11 cellular contexts compared by ENCODE assay signal in genomic region chr2:10446631-10447030, GRCh38. TPM values are rescaled to one million over a fixed set of nuclear protein-coding genes. Genes with fewer than 3 reads are reported as not detected.
DNase-seq lines count a peak whose midpoint lies in the region; FAIRE-seq and TF ChIP-seq lines count a peak whose summit lies in the region.
"Had no signal": no experiment of that assay in that cellular context is flagged by ENCODE, and none has a peak within 500 bp of the region (broad histone marks: within the 10 kb centered on the region; RNA-seq: fewer than 3 reads in every experiment).

No MANE protein-coding gene starts in this region.

- H3K27me3 Mint-ChIP-seq in activated naive CD4-positive, alpha-beta T cell treated with anti-CD3 and anti-CD28 coated beads, Interleukin-2, amount 50 U/mL, for 24 hours = no peaks in the 10 kb centered on the region
- no peaks in the 10 kb centered on the region for H3K27me3 Mint-ChIP-seq in activated CD4-positive, alpha-beta memory T cell treated with anti-CD3 and anti-CD28 coated beads for 36 hours

- no peak for FAIRE-seq in kidney (lab: Jason Lieb, UNC)

- peak overlapping the region in 1 of 2 donors; percentile 14 for H3K9ac ChIP-seq in kidney (ENCODE audit: low read length in 2 of 2)

- H3K27ac Mint-ChIP-seq in activated naive CD4-positive, alpha-beta T cell treated with anti-CD3 and anti-CD28 coated beads, Interleukin-2, amount 50 U/mL, for 24 hours = peak overlapping the region; percentile 35
- peak overlapping the region; percentile 71 for H3K27ac Mint-ChIP-seq in activated CD4-positive, alpha-beta memory T cell treated with anti-CD3 and anti-CD28 coated beads for 36 hours

- DNase-seq in activated naive CD4-positive, alpha-beta T cell (lab: John Stamatoyannopoulos, UW) = no peak
- no peak for DNase-seq in activated CD4-positive, alpha-beta memory T cell treated with anti-CD3 and anti-CD28 coated beads for 36 hours
- DNase-seq in kidney (no peak), transverse colon (no peak), iPS-NIHi11 (ENCODE audit: low spot score) (no peak), AG20443 (ENCODE audit: low spot score) (no peak), SKM-1 (lab: John Stamatoyannopoulos, UW; ENCODE audit: unreplicated experiment) (no peak)
- DNase-seq: cerebellar nuclear complex, NCI-H526 treated with DMSO at 0.1 percent for 48 hours, right cardiac atrium had no signal

- H3K9me3 Mint-ChIP-seq in activated naive CD4-positive, alpha-beta T cell treated with anti-CD3 and anti-CD28 coated beads, Interleukin-2, amount 50 U/mL, for 24 hours = no peaks in the 10 kb centered on the region
- no peaks in the 10 kb centered on the region for H3K9me3 Mint-ChIP-seq in activated CD4-positive, alpha-beta memory T cell treated with anti-CD3 and anti-CD28 coated beads for 36 hours

- CTCF ChIA-PET in activated CD4-positive, alpha-beta memory T cell treated with anti-CD3 and anti-CD28 coated beads for 36 hours (lab: Charles Lee) = interaction anchor here (1.0 to 5.2 kb wide), 5 partner anchors 12 to 399 kb away, joined by 3 to 44 read pairs (median 5); no protein-coding TSS in a partner anchor

- H3K9me3 ChIP-seq in kidney (ENCODE audit: control insufficient read depth in 1 of 2, low read length in 2 of 2) (no peaks in the 10 kb centered on the region), transverse colon (no peaks in the 10 kb centered on the region)

- peaks cover 53% of the 10 kb centered on the region for H3K4me1 Mint-ChIP-seq in activated naive CD4-positive, alpha-beta T cell treated with anti-CD3 and anti-CD28 coated beads, Interleukin-2, amount 50 U/mL, for 24 hours
- peaks cover 63% of the 10 kb centered on the region for H3K4me1 Mint-ChIP-seq in activated CD4-positive, alpha-beta memory T cell treated with anti-CD3 and anti-CD28 coated beads for 36 hours (ENCODE audit: low read depth)

- intact Hi-C loops in activated CD4-positive, alpha-beta memory T cell treated with anti-CD3 and anti-CD28 coated beads for 36 hours (cut with micrococcal nuclease) = loop anchor here (5.0 to 10.0 kb wide), 2 partner anchors 346 to 662 kb away; no protein-coding TSS in a partner anchor
- intact Hi-C loops in kidney (cut with DNase I) = no loop called here
- intact Hi-C loops in transverse colon (cut with DNase I; ENCODE audit: low total_unique reads) = no loop called here

- H3K27ac ChIP-seq in kidney (ENCODE audit: low read depth in 2 of 2, low read length in 2 of 2) = no peak overlapping the region
- H3K27ac ChIP-seq in transverse colon = peak overlapping the region; percentile 96 to 98 (median 97)

- POLR2A ChIA-PET in activated CD4-positive, alpha-beta memory T cell treated with anti-CD3 and anti-CD28 coated beads for 36 hours (lab: Charles Lee) = interaction anchor here (0.6 to 2.1 kb wide), 7 partner anchors 47 to 417 kb away, joined by 3 to 14 read pairs (median 3); no protein-coding TSS in a partner anchor

- 58 to 72% methylated on average over 4 to 6 of the region's 6 CpGs for WGBS in transverse colon (ENCODE audit: low coverage in 1 of 2), 2 donors

- TF ChIP-seq POLR2A in transverse colon (IDR thresholded peaks at IDR 0.05) = no peak

- H3K4me3 Mint-ChIP-seq in activated naive CD4-positive, alpha-beta T cell treated with anti-CD3 and anti-CD28 coated beads, Interleukin-2, amount 50 U/mL, for 24 hours = peak overlapping the region; percentile 100
- H3K4me3 Mint-ChIP-seq in activated CD4-positive, alpha-beta memory T cell treated with anti-CD3 and anti-CD28 coated beads for 36 hours = peak overlapping the region; percentile 83

- in situ Hi-C loops in transverse colon (cut with MboI; ENCODE audit: low pct_ligation_motif_present in 1 of 4, low pct_unique_long_range_greater_than_20kb in 1 of 4, low sequenced_read_pairs in 3 of 4) = loop anchor here in 1 of 4 donors (25.0 kb wide), 1 partner anchor 609 kb away; the partner anchor contains the start of gene TAF1B

- H3K36me3 ChIP-seq in kidney (ENCODE audit: control insufficient read depth in 1 of 2, insufficient read depth in 2 of 2, low read length in 2 of 2) (peaks cover 24 to 33% of the 10 kb centered on the region in 2 donors), transverse colon (peaks cover 0 to 24% (median 11%) of the 10 kb centered on the region in 4 donors)

- no peaks in the 10 kb centered on the region for H3K27me3 ChIP-seq in transverse colon

- TF ChIP-seq EP300 in transverse colon (IDR thresholded peaks at IDR 0.05; ENCODE audit: low read depth) = no peak

- TF ChIP-seq CTCF in kidney (IDR thresholded peaks at IDR 0.05; ENCODE audit: borderline replicate concordance, extremely low read depth, insufficient read depth) (no peak), transverse colon (IDR thresholded peaks at IDR 0.05) (no peak)

- peaks cover 29% of the 10 kb centered on the region for H3K36me3 Mint-ChIP-seq in activated naive CD4-positive, alpha-beta T cell treated with anti-CD3 and anti-CD28 coated beads, Interleukin-2, amount 50 U/mL, for 24 hours
- H3K36me3 Mint-ChIP-seq in activated CD4-positive, alpha-beta memory T cell treated with anti-CD3 and anti-CD28 coated beads for 36 hours = peaks cover 41% of the 10 kb centered on the region

- H3K4me1 ChIP-seq in kidney (ENCODE audit: control insufficient read depth in 1 of 2, insufficient read depth in 1 of 2, low read depth in 1 of 2, low read length in 2 of 2) (peaks cover 7 to 11% of the 10 kb centered on the region in 2 donors), transverse colon (peaks cover 14 to 47% (median 29%) of the 10 kb centered on the region in 4 donors)

- H3K4me3 ChIP-seq in kidney (ENCODE audit: low read length in 2 of 2) = peak overlapping the region; percentile 61 to 81
- peak overlapping the region in 3 of 4 donors; percentile 71 to 83 (median 75) for H3K4me3 ChIP-seq in transverse colon

RNA-seq across cellular contexts. Expression of gene ODC1, which starts 1.5 kb away (rescaled TPM):
- total RNA-seq in activated CD4-positive, alpha-beta memory T cell treated with anti-CD3 and anti-CD28 coated beads for 36 hours = 100 to 1,000 TPM; 138 to 142 TPM
- 97.5 TPM for total RNA-seq in kidney
- polyA plus RNA-seq in kidney (ENCODE audit: insufficient read depth, low read depth, low replicate concordance) = 94.4 TPM
- 10 to 100 TPM; 36.2 to 75.2 (median 43.2) TPM for total RNA-seq in transverse colon

Comparison
In these comparisons a context has a peak if more than half of its experiments do, and no peak if none do; other contexts are left out.
1. H3K27ac ChIP-seq: peak in transverse colon (4 of 4); none in kidney (0 of 2).